In genomic region chr16:83023640-83024039, GRCh38 we compare ENCODE assay signal across 31 cellular contexts.
"Had no signal": no experiment of that assay in that cellular context is flagged by ENCODE, and none has a peak within 500 bp of the region (broad histone marks: within the 10 kb centered on the region; RNA-seq: fewer than 3 reads in every experiment).

No MANE protein-coding gene starts in this region.

- H3K27ac ChIP-seq: SJCRH30, VCaP had no signal

- H3K9me3 Mint-ChIP-seq: activated B cell treated with CpG ODN at 0.5 μM for 24 hours; activated CD4-positive, alpha-beta memory T cell treated with anti-CD3 and anti-CD28 coated beads for 36 hours; activated naive CD4-positive, alpha-beta T cell treated with anti-CD3 and anti-CD28 coated beads, Interleukin-2, amount 10 ng/mL, durations not matched to agents 7 days and 5 days; activated naive CD8-positive, alpha-beta T cell treated with anti-CD3 and anti-CD28 coated beads, Interleukin-2, amount 50 U/mL, for 24 hours had no signal

- DNase-seq: activated B cell treated with CpG ODN at 0.5 μM for 24 hours; activated CD4-positive, alpha-beta memory T cell treated with anti-CD3 and anti-CD28 coated beads for 36 hours; activated CD4-positive, alpha-beta T cell treated with anti-CD3 and anti-CD28 coated beads for 4 hours; activated CD4-positive, alpha-beta T cell treated with anti-CD3 and anti-CD28 coated beads, Interleukin-2, amount 50 U/mL, for 1 hour; activated CD4-positive, CD25-positive, alpha-beta regulatory T cell treated with anti-CD3 and anti-CD28 coated beads, Interleukin-2, amount 50 U/mL, for 72 hours; activated CD8-positive, alpha-beta memory T cell treated with anti-CD3 and anti-CD28 coated beads, Interleukin-2, amount 50 U/mL, for 4 hours; activated effector memory CD4-positive, alpha-beta T cell treated with Interleukin-2 at 50 U/mL for 16 hours; activated naive CD4-positive, alpha-beta T cell treated with anti-CD3 and anti-CD28 coated beads, Interleukin-2, amount 10 ng/mL, durations not matched to agents 7 days and 5 days; activated naive CD8-positive, alpha-beta T cell treated with anti-CD3 and anti-CD28 coated beads, Interleukin-2, amount 50 U/mL, for 24 hours; activated T-cell treated with anti-CD3 and anti-CD28 coated beads for 4 hours; activated T-cell treated with anti-CD3 and anti-CD28 coated beads, Interleukin-2, amount 50 U/mL, for 48 hours; anterior cingulate cortex; MG63; NCI-H1048; NCI-H1105 treated with DMSO at 0.1 percent for 48 hours; NCI-H1436; NCI-H1694; NCI-H1930; NCI-H2081 treated with DMSO at 0.1 percent for 48 hours; NCI-H345; NCI-H524 treated with DMSO at 0.1 percent for 48 hours; SHP77; SJCRH30; SK-N-SH had no signal

- ATAC-seq: activated naive CD8-positive, alpha-beta T cell treated with anti-CD3 and anti-CD28 coated beads, Interleukin-2, amount 50 U/mL, for 24 hours; K562; Panc1 had no signal

- H3K27me3 ChIP-seq: MG63, SJCRH30 had no signal

- H3K4me2 ChIP-seq: SK-N-SH had no signal

- H3K27ac Mint-ChIP-seq: activated B cell treated with CpG ODN at 0.5 μM for 24 hours; activated CD4-positive, alpha-beta memory T cell treated with anti-CD3 and anti-CD28 coated beads for 36 hours; activated naive CD4-positive, alpha-beta T cell treated with anti-CD3 and anti-CD28 coated beads, Interleukin-2, amount 10 ng/mL, durations not matched to agents 7 days and 5 days; activated naive CD8-positive, alpha-beta T cell; activated naive CD8-positive, alpha-beta T cell treated with anti-CD3 and anti-CD28 coated beads, Interleukin-2, amount 50 U/mL, for 24 hours; brain; T-helper 1 cell treated with Interleukin-12 subunit alpha and Interleukin-12 subunit beta and Interleukin-4 antibody, amounts not matched to agents 30 μg/mL and 1 μg/mL, for 36 hours; T-helper 2 cell treated with Interferon-gamma antibody and Interleukin-4, amounts not matched to agents 5 μg/mL and 100 μg/mL, for 36 hours had no signal

- H3K36me3 Mint-ChIP-seq: activated CD4-positive, alpha-beta memory T cell treated with anti-CD3 and anti-CD28 coated beads for 36 hours; activated naive CD4-positive, alpha-beta T cell treated with anti-CD3 and anti-CD28 coated beads, Interleukin-2, amount 10 ng/mL, durations not matched to agents 7 days and 5 days; activated naive CD8-positive, alpha-beta T cell; brain had no signal

- H3K36me3 ChIP-seq: MG63, SJCRH30 had no signal

- H3K4me1 Mint-ChIP-seq: activated B cell treated with CpG ODN at 0.5 μM for 24 hours; activated naive CD4-positive, alpha-beta T cell treated with anti-CD3 and anti-CD28 coated beads, Interleukin-2, amount 10 ng/mL, durations not matched to agents 7 days and 5 days; activated naive CD8-positive, alpha-beta T cell treated with anti-CD3 and anti-CD28 coated beads, Interleukin-2, amount 50 U/mL, for 24 hours; brain had no signal

- H3K27me3 Mint-ChIP-seq: activated B cell treated with CpG ODN at 0.5 μM for 24 hours; activated CD4-positive, alpha-beta memory T cell treated with anti-CD3 and anti-CD28 coated beads for 36 hours; activated naive CD4-positive, alpha-beta T cell treated with anti-CD3 and anti-CD28 coated beads, Interleukin-2, amount 10 ng/mL, durations not matched to agents 7 days and 5 days; activated naive CD8-positive, alpha-beta T cell treated with anti-CD3 and anti-CD28 coated beads, Interleukin-2, amount 50 U/mL, for 24 hours had no signal

- H3K9ac ChIP-seq: SK-N-SH had no signal

- H3K4me3 ChIP-seq: K562, MG63, SJCRH30 had no signal

- H3K4me3 Mint-ChIP-seq: activated B cell treated with CpG ODN at 0.5 μM for 24 hours; activated CD4-positive, alpha-beta memory T cell treated with anti-CD3 and anti-CD28 coated beads for 36 hours; activated naive CD4-positive, alpha-beta T cell treated with anti-CD3 and anti-CD28 coated beads, Interleukin-2, amount 10 ng/mL, durations not matched to agents 7 days and 5 days; activated naive CD8-positive, alpha-beta T cell; activated naive CD8-positive, alpha-beta T cell treated with anti-CD3 and anti-CD28 coated beads, Interleukin-2, amount 50 U/mL, for 24 hours; brain; T-helper 1 cell treated with Interleukin-12 subunit alpha and Interleukin-12 subunit beta and Interleukin-4 antibody, amounts not matched to agents 30 μg/mL and 1 μg/mL, for 36 hours; T-helper 2 cell treated with Interferon-gamma antibody and Interleukin-4, amounts not matched to agents 5 μg/mL and 100 μg/mL, for 36 hours had no signal

- FAIRE-seq: K562 had no signal

- H3K9me3 ChIP-seq: MG63, SJCRH30, SK-N-SH had no signal

- H3K4me1 ChIP-seq: SJCRH30 had no signal
